22 cellular contexts compared by ENCODE assay signal in genomic region chr1:175637917-175638316, GRCh38.
"Had no signal": no experiment of that assay in that cellular context is flagged by ENCODE, and none has a peak within 500 bp of the region (broad histone marks: within the 10 kb centered on the region; RNA-seq: fewer than 3 reads in every experiment).

No MANE protein-coding gene starts in this region.

- ATAC-seq: esophagus mucosa; gastrocnemius medialis; heart right ventricle; left cardiac atrium; left lung; left ventricle myocardium superior; lower lobe of right lung; naive thymus-derived CD4-positive, alpha-beta T cell had no signal

- H3K36me3 ChIP-seq: colonic mucosa, esophagus squamous epithelium, gastrocnemius medialis, heart right ventricle, left lung, lower lobe of right lung had no signal

- H3K4me1 ChIP-seq: colonic mucosa, esophagus squamous epithelium, gastrocnemius medialis, heart right ventricle, left lung, lower lobe of right lung had no signal

- H3K4me3 ChIP-seq: colonic mucosa, dorsolateral prefrontal cortex, esophagus squamous epithelium, gastrocnemius medialis, heart right ventricle, left lung, lower lobe of right lung had no signal

- DNase-seq: colonic mucosa; cortex of kidney; dorsolateral prefrontal cortex; effector CD4-positive, alpha-beta T cell; effector memory CD4-positive, alpha-beta T cell; erythroblast; esophagus squamous epithelium; foreskin melanocyte; gastrocnemius medialis; glutamatergic neuron; head of caudate nucleus; heart right ventricle; hippocampal formation; left cardiac atrium; left lung; left ventricle myocardium superior; lower lobe of right lung; mesenchymal stem cell; midbrain; naive thymus-derived CD4-positive, alpha-beta T cell had no signal

- H3K27ac ChIP-seq: colonic mucosa, dorsolateral prefrontal cortex, epithelial cell of prostate, esophagus squamous epithelium, gastrocnemius medialis, heart right ventricle, left lung, lower lobe of right lung had no signal

- H3K27me3 ChIP-seq: colonic mucosa, esophagus squamous epithelium, gastrocnemius medialis, left lung had no signal
